8 cellular contexts compared by ENCODE assay signal in the genomic region with DNA sequence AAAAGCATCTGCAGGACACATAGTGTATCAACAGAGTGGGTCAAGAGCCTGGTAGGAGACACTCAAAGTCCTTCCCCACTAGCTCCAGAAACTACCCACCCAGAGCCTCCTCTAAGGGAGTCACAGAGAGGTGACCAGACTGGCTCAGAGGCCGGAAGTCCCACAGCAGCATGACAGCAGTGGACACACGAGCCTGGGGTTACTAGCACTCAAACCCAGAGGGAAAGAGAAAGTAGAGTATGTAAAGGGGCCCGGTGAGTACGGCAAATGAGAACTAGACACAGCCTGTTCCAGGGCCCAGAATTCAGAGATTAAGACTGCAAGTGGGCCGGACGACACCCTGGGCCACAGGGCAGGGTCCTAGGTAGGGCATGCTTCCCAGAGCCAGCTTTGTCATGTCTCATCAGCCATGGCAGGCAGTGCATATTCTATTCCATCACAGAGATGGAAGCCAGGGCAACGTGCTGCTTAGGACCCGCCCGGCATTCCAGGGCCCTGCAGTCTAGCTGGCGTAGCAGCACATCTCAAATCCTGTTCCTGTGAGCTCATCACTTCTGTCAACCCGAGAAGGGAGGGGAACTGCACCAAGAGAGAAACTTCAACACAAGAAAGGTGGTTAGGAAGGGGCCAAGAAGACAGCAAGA. TPM values are rescaled to one million over a fixed set of nuclear protein-coding genes. Genes with fewer than 3 reads are reported as not detected.
DNase-seq lines count a peak whose midpoint lies in the region; ATAC-seq, FAIRE-seq and TF ChIP-seq lines count a peak whose summit lies in the region.

No MANE protein-coding gene starts in this region.

- H3K4me3 Mint-ChIP-seq in neural progenitor cell = no peak overlapping the region

- H3K9me3 ChIP-seq in neural progenitor cell (ENCODE audit: low read depth) = no peaks in the 10 kb centered on the region

- no peak for TF ChIP-seq CTCF in neural progenitor cell (IDR thresholded peaks at IDR 0.05)

- DNase-seq in AG08396 (ENCODE audit: low spot score) = peak; percentile 78
- peak; percentile 62 for DNase-seq in RCC 7860 (ENCODE audit: low spot score)
- no peak for DNase-seq in neural progenitor cell (ENCODE audit: low spot score)
- no peak for DNase-seq in SK-N-DZ (ENCODE audit: low spot score)
- DNase-seq in stimulated activated naive CD4-positive, alpha-beta T cell (lab: John Stamatoyannopoulos, UW) = no peak

- peaks cover 29% of the 10 kb centered on the region for H3K4me1 Mint-ChIP-seq in neural progenitor cell

- no peaks in the 10 kb centered on the region for H3K36me3 ChIP-seq in neural progenitor cell

- peaks cover 19% of the 10 kb centered on the region for H3F3A ChIP-seq in neural progenitor cell (ENCODE audit: low read depth)

- no peak overlapping the region for H2AFZ ChIP-seq in neural progenitor cell (replicated peaks)

- no peaks in the 10 kb centered on the region for H3K27me3 ChIP-seq in neural progenitor cell

- H3K4me1 ChIP-seq in neural progenitor cell = peaks cover 10% of the 10 kb centered on the region

- no peak for FAIRE-seq in RCC 7860 (lab: Jason Lieb, UNC)

- H3K27me3 Mint-ChIP-seq in neural progenitor cell (ENCODE audit: insufficient read depth, low read depth) = peaks cover 8% of the 10 kb centered on the region

- H4K20me1 ChIP-seq in neural progenitor cell (ENCODE audit: low read depth) = peaks cover 47% of the 10 kb centered on the region

- H3K36me3 Mint-ChIP-seq in neural progenitor cell = peaks cover 23% of the 10 kb centered on the region

- H3K79me2 ChIP-seq in neural progenitor cell (ENCODE audit: low read depth) = peaks cover 45% of the 10 kb centered on the region

- no peaks in the 10 kb centered on the region for H3K9me3 Mint-ChIP-seq in neural progenitor cell

- H3K27ac Mint-ChIP-seq in neural progenitor cell = peak overlapping the region; percentile 74

- no peak overlapping the region for H3K27ac ChIP-seq in neural progenitor cell

- no peak overlapping the region for H3K9ac ChIP-seq in neural progenitor cell

- no peak overlapping the region for H3K4me2 ChIP-seq in neural progenitor cell

- ATAC-seq in esophagus mucosa (peak; percentile 27), GM19463 (IDR thresholded peaks at IDR 0.05; ENCODE audit: unreplicated experiment) (no peak)
- no peak for ATAC-seq in activated CD4-positive, CD25-positive, alpha-beta regulatory T cell treated with anti-CD3 and anti-CD28 coated beads, Interleukin-2, amount 50 U/mL, for 24 hours

- H3K4me3 ChIP-seq in neural progenitor cell = no peak overlapping the region

RNA-seq across cellular contexts. Expression of a gene that starts 4.2 kb away (rescaled TPM):
- 1.2 TPM for total RNA-seq in esophagus mucosa
- total RNA-seq in neural progenitor cell (ENCODE audit: low replicate concordance) = 9.9 and 21.1 TPM in 2 replicates
- polyA plus RNA-seq in SK-N-DZ (2014; cell fraction: cytosol; rRNA removed) = 21.3 and 26.0 TPM in 2 replicates
- 84.3 and 84.6 TPM in 2 replicates for polyA plus RNA-seq in SK-N-DZ (2014; cell fraction: nucleus; rRNA removed)

RNA-seq across cellular contexts. Expression of a gene that starts 16.5 kb away (rescaled TPM):
- total RNA-seq in esophagus mucosa = 30.6 TPM
- total RNA-seq in neural progenitor cell (ENCODE audit: low replicate concordance) = 43.8 and 47.8 TPM in 2 replicates
- 98.4 and 102 TPM in 2 replicates for polyA plus RNA-seq in SK-N-DZ (2014; cell fraction: cytosol; rRNA removed)
- 461 and 536 TPM in 2 replicates for polyA plus RNA-seq in SK-N-DZ (2014; cell fraction: nucleus; rRNA removed)

RNA-seq across cellular contexts. Expression of a gene that starts 17.3 kb away (rescaled TPM):
- 3,825 TPM for total RNA-seq in esophagus mucosa
- 3,866 and 6,177 TPM in 2 replicates for total RNA-seq in neural progenitor cell (ENCODE audit: low replicate concordance)
- polyA plus RNA-seq in SK-N-DZ (2014; cell fraction: cytosol; rRNA removed) = 4,691 and 5,509 TPM in 2 replicates
- polyA plus RNA-seq in SK-N-DZ (2014; cell fraction: nucleus; rRNA removed) = 2,355 and 2,713 TPM in 2 replicates

RNA-seq across cellular contexts. Expression of a gene that starts 55.6 kb away (rescaled TPM):
- 119 TPM for total RNA-seq in esophagus mucosa
- total RNA-seq in neural progenitor cell (ENCODE audit: low replicate concordance) = 381 and 412 TPM in 2 replicates
- polyA plus RNA-seq in SK-N-DZ (2014; cell fraction: cytosol; rRNA removed) = 266 and 275 TPM in 2 replicates
- polyA plus RNA-seq in SK-N-DZ (2014; cell fraction: nucleus; rRNA removed) = 459 and 474 TPM in 2 replicates

RNA-seq across cellular contexts. Expression of a gene that starts 57.7 kb away (rescaled TPM):
- total RNA-seq in esophagus mucosa (37.4 TPM), neural progenitor cell (ENCODE audit: low replicate concordance) (113 and 120 TPM in 2 replicates)
- 91.5 and 151 TPM in 2 replicates for polyA plus RNA-seq in SK-N-DZ (2014; cell fraction: cytosol; rRNA removed)
- polyA plus RNA-seq in SK-N-DZ (2014; cell fraction: nucleus; rRNA removed) = 64.8 and 103 TPM in 2 replicates

Comparison
In these comparisons a context has a peak if more than half of its experiments do, and no peak if none do; other contexts are left out.
1. DNase-seq: peak in AG08396 (single experiment) and RCC 7860 (single experiment); none in neural progenitor cell (single experiment), SK-N-DZ (single experiment) and stimulated activated naive CD4-positive, alpha-beta T cell (0 of 6).